ENCODE assay signal across 12 cellular contexts in genomic region chr9:95132406-95133350, GRCh38.
DNase-seq lines count a peak whose midpoint lies in the region; TF ChIP-seq lines count a peak whose summit lies in the region.
"Had no signal": no experiment of that assay in that cellular context is flagged by ENCODE, and none has a peak within 500 bp of the region (broad histone marks: within the 10 kb centered on the region; RNA-seq: fewer than 3 reads in every experiment).

No MANE protein-coding gene starts in this region.

- no peaks in the 10 kb centered on the region for H3K9me2 ChIP-seq in SK-N-SH

- TF ChIP-seq RAD21 in SK-N-SH (IDR thresholded peaks at IDR 0.05; ENCODE audit: low read length), result peak; percentile 40

- TF ChIP-seq POLR2A in transverse colon (IDR thresholded peaks at IDR 0.05), result no peak

- H3K9me3 ChIP-seq in SK-N-SH (no peaks in the 10 kb centered on the region), transverse colon (no peaks in the 10 kb centered on the region)
- H3K9me3 ChIP-seq: thoracic aorta had no signal

- peak overlapping the region; percentile 66; the same call in 1 of the 2 replicates for H2AFZ ChIP-seq in SK-N-SH (ENCODE audit: low read depth)

- 45% methylated on average over 15 of the region's 16 CpGs for WGBS in SK-N-SH (ENCODE audit: low lambda C conversion rate)
- WGBS in transverse colon (ENCODE audit: low coverage in 1 of 2), 2 donors, result 75 to 87% methylated on average over 8 to 16 of the region's 16 CpGs

- POLR2A ChIA-PET in SK-N-SH (lab: Yijun Ruan, JAX), result interaction anchor here (1.4 kb wide), 1 partner anchor 451 kb away, joined by 5 read pairs; no protein-coding TSS in a partner anchor

- no peaks in the 10 kb centered on the region for H3K79me2 ChIP-seq in SK-N-SH (ENCODE audit: insufficient read depth)

- peak; percentile 71 for DNase-seq in NCI-H2107 treated with DMSO at 0.1 percent for 48 hours (lab: John Stamatoyannopoulos, UW; ENCODE audit: unreplicated experiment)
- DNase-seq in SK-N-SH, result peak; percentile 90
- peak; percentile 49 for DNase-seq in kidney tubule cell (ENCODE audit: low spot score)
- DNase-seq in transverse colon, result no peak
- no peak for DNase-seq in occipital lobe (lab: John Stamatoyannopoulos, UW)
- DNase-seq in cortex of kidney (lab: John Stamatoyannopoulos, UW), result no peak
- DNase-seq in cardiac septum (ENCODE audit: low spot score), result no peak
- DNase-seq: activated CD4-positive, alpha-beta T cell treated with anti-CD3 and anti-CD28 coated beads for 36 hours; activated naive CD4-positive, alpha-beta T cell treated with anti-CD3 and anti-CD28 coated beads, Interleukin-2, amount 50 U/mL, for 16 hours; activated T-cell treated with anti-CD3 and anti-CD28 coated beads, Interleukin-2, amount 50 U/mL, for 1 hour; NCI-H2029 treated with DMSO at 0.1 percent for 48 hours had no signal

- H4K20me1 ChIP-seq in SK-N-SH (ENCODE audit: insufficient read depth), result no peaks in the 10 kb centered on the region

- H3K4me2 ChIP-seq in SK-N-SH, result peak overlapping the region; percentile 24; the same call in 1 of the 2 replicates

- peak; percentile 54 to 99; a peak in 3 of 4 replicates for TF ChIP-seq EP300 in SK-N-SH (IDR thresholded peaks at IDR 0.05; ENCODE audit: borderline replicate concordance in 1 of 2, low read depth in 1 of 2, low read length in 1 of 2)
- TF ChIP-seq EP300 in transverse colon (IDR thresholded peaks at IDR 0.05; ENCODE audit: low read depth), result no peak

- intact Hi-C loops in transverse colon (cut with DNase I; ENCODE audit: low total_unique reads) (loop anchor here (5.0 kb wide), 1 partner anchor 450 kb away; no protein-coding TSS in a partner anchor), cardiac septum (cut with DNase I) (no loop called here)

- H3K36me3 ChIP-seq in SK-N-SH (replicated peaks in 1 of 2; ENCODE audit: control insufficient read depth in 1 of 2, insufficient read depth in 2 of 2, low read length in 1 of 2) (no peaks in the 10 kb centered on the region), transverse colon (no peaks in the 10 kb centered on the region)
- H3K36me3 ChIP-seq: thoracic aorta had no signal

- H3K4me3 ChIP-seq in SK-N-SH (ENCODE audit: low read depth in 2 of 2, low read length in 1 of 2) (no peak overlapping the region), transverse colon (no peak overlapping the region)
- H3K4me3 ChIP-seq: thoracic aorta had no signal

- CTCF ChIA-PET in SK-N-SH (lab: Yijun Ruan, JAX), result interaction anchor here (1.2 to 12.5 kb wide), 22 partner anchors 18 to 1085 kb away, joined by 3 to 229 read pairs (median 8); no protein-coding TSS in a partner anchor

- in situ Hi-C loops in transverse colon (cut with MboI; ENCODE audit: low pct_ligation_motif_present in 1 of 4, low pct_unique_long_range_greater_than_20kb in 1 of 4, low sequenced_read_pairs in 3 of 4), result loop anchor here in 2 of 4 donors (10.0 kb wide), 2 partner anchors 348 to 448 kb away; no protein-coding TSS in a partner anchor

- H3F3A ChIP-seq in SK-N-SH (replicated peaks; ENCODE audit: insufficient read depth), result peaks cover 10% of the 10 kb centered on the region

- H3K4me1 ChIP-seq in SK-N-SH (ENCODE audit: control insufficient read depth in 1 of 2, insufficient read depth in 2 of 2, low read depth in 1 of 2, low read length in 1 of 2), result peaks cover 5 to 66% of the 10 kb centered on the region in 2 experiments
- peaks cover 0 to 43% (median 15%) of the 10 kb centered on the region in 4 donors for H3K4me1 ChIP-seq in transverse colon

- peak overlapping the region; percentile 59 to 99 for H3K27ac ChIP-seq in SK-N-SH (ENCODE audit: low read depth in 2 of 2, low read length in 1 of 2)
- peak overlapping the region; percentile 42 to 51 (median 44) for H3K27ac ChIP-seq in transverse colon
- H3K27ac ChIP-seq: thoracic aorta had no signal

- H3K9ac ChIP-seq in SK-N-SH, result peak overlapping the region; percentile 9; the same call in 1 of the 2 replicates

- TF ChIP-seq CTCF in SK-N-SH (IDR thresholded peaks at IDR 0.05) (no peak), transverse colon (IDR thresholded peaks at IDR 0.05) (no peak)

- H3K27me3 ChIP-seq in SK-N-SH (ENCODE audit: insufficient read depth) (no peaks in the 10 kb centered on the region), transverse colon (no peaks in the 10 kb centered on the region)

TF ChIP-seq in SK-N-SH, 30 proteins besides CTCF, POLR2A, EP300 and RAD21 (continues in another document):
- TF ChIP-seq MAX (IDR thresholded peaks at IDR 0.05; ENCODE audit: low read depth), result 0 out of 2 replicates have a peak, but pooled peaks have one; percentile 1
- no peak for TF ChIP-seq MEF2A (IDR thresholded peaks at IDR 0.05; ENCODE audit: borderline replicate concordance, low read depth)
- TF ChIP-seq SIN3A (IDR thresholded peaks at IDR 0.05; ENCODE audit: borderline replicate concordance, low read depth, low read length), result peak; percentile 69; the same call in 1 of the 2 replicates
- TF ChIP-seq FOSL2 (IDR thresholded peaks at IDR 0.05; ENCODE audit: borderline replicate concordance, low read depth), result no peak
- peak; percentile 91 for TF ChIP-seq TCF12 (IDR thresholded peaks at IDR 0.05)
- peak; percentile 95 for TF ChIP-seq CHD2 (IDR thresholded peaks at IDR 0.05; ENCODE audit: low read length, partially characterized antibody)
- no peak for TF ChIP-seq REST (IDR thresholded peaks at IDR 0.05; ENCODE audit: low read depth, low read length)
- TF ChIP-seq TEAD4 (IDR thresholded peaks at IDR 0.05; ENCODE audit: borderline replicate concordance, insufficient read depth), result peak; percentile 64; the same call in 1 of the 2 replicates
- peak; percentile 56 for TF ChIP-seq NFIC (IDR thresholded peaks at IDR 0.05; ENCODE audit: borderline replicate concordance)
- peak; percentile 86 for TF ChIP-seq MXI1 (IDR thresholded peaks at IDR 0.05; ENCODE audit: low read depth, low read length)
- peak; percentile 99 for TF ChIP-seq FOXJ3 (CRISPR knock-in tag; IDR thresholded peaks at IDR 0.05)
- peak; percentile 12; the same call in 1 of the 2 replicates for TF ChIP-seq SMC3 (IDR thresholded peaks at IDR 0.05; ENCODE audit: low read depth, low read length)
- no peak for TF ChIP-seq NRF1 (IDR thresholded peaks at IDR 0.05; ENCODE audit: low read depth, low read length)
- no peak for TF ChIP-seq ZBTB33 (IDR thresholded peaks at IDR 0.05; ENCODE audit: borderline replicate concordance, low read depth)
- TF ChIP-seq USF2 (IDR thresholded peaks at IDR 0.05; ENCODE audit: borderline replicate concordance, low read depth, low read length), result no peak
- TF ChIP-seq POLR2AphosphoS5 (IDR thresholded peaks at IDR 0.05; ENCODE audit: low read depth, low read length), result peak; percentile 88
- peak; percentile 56 for TF ChIP-seq RFX5 (IDR thresholded peaks at IDR 0.05; ENCODE audit: low read length)
- TF ChIP-seq RXRA (IDR thresholded peaks at IDR 0.05; ENCODE audit: borderline replicate concordance, low read depth), result peak; percentile 42; the same call in 1 of the 2 replicates
- peak; percentile 100 for TF ChIP-seq GATA2 (CRISPR knock-in tag; IDR thresholded peaks at IDR 0.05)

Comparison
In these comparisons a context has a peak if more than half of its experiments do, and no peak if none do; other contexts are left out.
1. DNase-seq: peak in NCI-H2107 treated with DMSO at 0.1 percent for 48 hours (single experiment), SK-N-SH (single experiment) and kidney tubule cell (single experiment); none in transverse colon (single experiment), occipital lobe (single experiment), cortex of kidney (single experiment) and cardiac septum (single experiment).